In genomic region chr6:123769431-123769830, GRCh38 we compare ENCODE assay signal across 22 cellular contexts. TPM values are rescaled to one million over a fixed set of nuclear protein-coding genes. Genes with fewer than 3 reads are reported as not detected.
"Had no signal": no experiment of that assay in that cellular context is flagged by ENCODE, and none has a peak within 500 bp of the region (broad histone marks: within the 10 kb centered on the region; RNA-seq: fewer than 3 reads in every experiment).

No MANE protein-coding gene starts in this region.

- H3K27ac ChIP-seq: cardiac muscle cell, epithelial cell of prostate, pancreas, tibial artery, vagina had no signal

- H3K36me3 ChIP-seq: cardiac muscle cell, pancreas, tibial artery, vagina had no signal

- ATAC-seq: activated CD8-positive, alpha-beta T cell treated with anti-CD3 and anti-CD28 coated beads for 36 hours; activated naive CD4-positive, alpha-beta T cell treated with anti-CD3 and anti-CD28 coated beads, Interleukin-2, amount 50 U/mL, for 72 hours; activated T-cell treated with anti-CD3 and anti-CD28 coated beads, Interleukin-2, amount 50 U/mL, for 4 hours; left ventricle myocardium superior; naive thymus-derived CD8-positive, alpha-beta T cell; pancreas had no signal

- H3K4me1 ChIP-seq: pancreas, vagina had no signal

- DNase-seq: activated B cell treated with CpG ODN at 0.5 μM for 24 hours; activated CD4-positive, alpha-beta T cell treated with anti-CD3 and anti-CD28 coated beads for 48 hours; activated CD8-positive, alpha-beta T cell treated with anti-CD3 and anti-CD28 coated beads for 36 hours; activated gamma-delta T cell; activated T-cell treated with anti-CD3 and anti-CD28 coated beads, Interleukin-2, amount 50 U/mL, for 4 hours; foreskin melanocyte; head of caudate nucleus; left ventricle myocardium superior; mesenchymal stem cell; naive thymus-derived CD8-positive, alpha-beta T cell; pancreas; retina; stimulated activated CD4-positive, alpha-beta T cell treated with anti-CD3 and anti-CD28 coated beads, Interleukin-12 subunit alpha, Interleukin-12 subunit beta, amount 100 ng/mL, for 4 hours; stimulated activated CD4-positive, alpha-beta T cell treated with anti-CD3 and anti-CD28 coated beads, Interleukin-2, amount 100 ng/mL, for 24 hours; tibial artery had no signal

- H3K9me3 ChIP-seq: pancreas, tibial artery, vagina had no signal

- H3K4me3 ChIP-seq: cardiac muscle cell, pancreas, tibial artery, vagina had no signal

- H3K27me3 ChIP-seq: cardiac muscle cell, tibial artery, vagina had no signal

RNA-seq across cellular contexts. Expression of gene NKAIN2, which starts 34.2 kb away (rescaled TPM):
- total RNA-seq: activated B cell treated with CpG ODN at 0.5 μM for 24 hours; activated CD8-positive, alpha-beta T cell treated with anti-CD3 and anti-CD28 coated beads for 36 hours; activated naive CD4-positive, alpha-beta T cell treated with anti-CD3 and anti-CD28 coated beads, Interleukin-2, amount 50 U/mL, for 72 hours; activated T-cell treated with anti-CD3 and anti-CD28 coated beads, Interleukin-2, amount 50 U/mL, for 4 hours; cardiac muscle cell; dermis microvascular lymphatic vessel endothelial cell; fibroblast of lung; kidney epithelial cell; naive thymus-derived CD8-positive, alpha-beta T cell; vagina had no signal
